ENCODE assay signal across 1 cellular context in genomic region chr16:30351001-30351441, GRCh38.
TF ChIP-seq lines count a peak whose summit lies in the region.

No MANE protein-coding gene starts in this region.

TF ChIP-seq in WTC11, 78 proteins besides CTCF, POLR2A, EP300 and RAD21 (continued from another document):
- TF ChIP-seq ZNF532 (CRISPR knock-in tag; IDR thresholded peaks at IDR 0.05; ENCODE audit: borderline replicate concordance) (no peak), SMAD3 (CRISPR knock-in tag; IDR thresholded peaks at IDR 0.05; ENCODE audit: borderline replicate concordance) (no peak), TEAD1 (CRISPR knock-in tag; IDR thresholded peaks at IDR 0.05) (no peak)
